In genomic region chr14:75283884-75284563, GRCh38 we compare ENCODE assay signal across 12 cellular contexts. TPM values are rescaled to one million over a fixed set of nuclear protein-coding genes. Genes with fewer than 3 reads are reported as not detected.
DNase-seq lines count a peak whose midpoint lies in the region; ATAC-seq and TF ChIP-seq lines count a peak whose summit lies in the region.
"Had no signal": no experiment of that assay in that cellular context is flagged by ENCODE, and none has a peak within 500 bp of the region (broad histone marks: within the 10 kb centered on the region; RNA-seq: fewer than 3 reads in every experiment).

No MANE protein-coding gene starts in this region.

- POLR2A ChIA-PET in CD4-positive, alpha-beta T cell (lab: Charles Lee) = interaction anchor here (1.0 kb wide), 1 partner anchor 10 kb away, joined by 3 read pairs; no protein-coding TSS in a partner anchor

- CTCF ChIA-PET in CD4-positive, alpha-beta T cell (lab: Charles Lee) = interaction anchor here (0.6 to 5.6 kb wide), 11 partner anchors 11 to 220 kb away, joined by 3 to 38 read pairs (median 3); partner anchors contain the start of gene ACYP1

- peaks cover 20 to 21% of the 10 kb centered on the region in 2 donors for H3K36me3 ChIP-seq in muscle layer of duodenum (ENCODE audit: control insufficient read depth in 1 of 2, insufficient read depth in 2 of 2, low read length in 2 of 2)
- H3K36me3 ChIP-seq in uterus = no peaks in the 10 kb centered on the region

- H3K4me3 Mint-ChIP-seq in CD4-positive, alpha-beta T cell = no peak overlapping the region
- H3K4me3 Mint-ChIP-seq in central memory CD8-positive, alpha-beta T cell = peak overlapping the region; percentile 13

- peak; percentile 9 for ATAC-seq in CD4-positive, alpha-beta T cell (ENCODE audit: poor library complexity)
- no peak for ATAC-seq in central memory CD8-positive, alpha-beta T cell (replicated peaks; ENCODE audit: extremely low read depth, poor library complexity, severe bottlenecking)
- no peak for ATAC-seq in HG02642 (IDR thresholded peaks at IDR 0.05; ENCODE audit: poor library complexity, unreplicated experiment)
- ATAC-seq: left lobe of liver had no signal

- H3K36me3 Mint-ChIP-seq in CD4-positive, alpha-beta T cell (ENCODE audit: low read depth) = peaks cover 38% of the 10 kb centered on the region
- peaks cover 53% of the 10 kb centered on the region for H3K36me3 Mint-ChIP-seq in central memory CD8-positive, alpha-beta T cell (ENCODE audit: insufficient read depth)

- TF ChIP-seq POLR2A in uterus (IDR thresholded peaks at IDR 0.05) = no peak

- H3K27me3 Mint-ChIP-seq in CD4-positive, alpha-beta T cell = peaks cover 42% of the 10 kb centered on the region
- H3K27me3 Mint-ChIP-seq in central memory CD8-positive, alpha-beta T cell = peaks cover 55% of the 10 kb centered on the region

- intact Hi-C loops in CD4-positive, alpha-beta T cell (cut with DNase I, micrococcal nuclease) = loop anchor here in 1 of 2 experiments (1.0 kb wide), 1 partner anchor 54 kb away; no protein-coding TSS in a partner anchor
- intact Hi-C loops in uterus (cut with DNase I; ENCODE audit: low total_unique reads) = no loop called here

- H3K4me3 ChIP-seq in muscle layer of duodenum (ENCODE audit: low read depth in 1 of 2, low read length in 2 of 2) (no peak overlapping the region), uterus (no peak overlapping the region)
- H3K4me3 ChIP-seq: dorsolateral prefrontal cortex, testis had no signal

- H3K9me3 ChIP-seq in CD4-positive, alpha-beta T cell (ENCODE audit: control insufficient read depth, low read length) = no peaks in the 10 kb centered on the region
- no peaks in the 10 kb centered on the region for H3K9me3 ChIP-seq in muscle layer of duodenum (ENCODE audit: control insufficient read depth in 1 of 2, low read length in 2 of 2)
- no peaks in the 10 kb centered on the region for H3K9me3 ChIP-seq in uterus
- H3K9me3 ChIP-seq: testis had no signal

- H3K4me1 ChIP-seq in muscle layer of duodenum (ENCODE audit: control insufficient read depth in 1 of 2, insufficient read depth in 2 of 2, low read length in 2 of 2) (peaks cover 0 to 6% of the 10 kb centered on the region in 2 donors), uterus (peaks cover 7 to 8% of the 10 kb centered on the region in 2 donors)

- no peaks in the 10 kb centered on the region for H3K9me3 Mint-ChIP-seq in CD4-positive, alpha-beta T cell
- no peaks in the 10 kb centered on the region for H3K9me3 Mint-ChIP-seq in central memory CD8-positive, alpha-beta T cell

- DNase-seq in CD4-positive, alpha-beta T cell = no peak
- DNase-seq in MV-4-11 (lab: John Stamatoyannopoulos, UW) = peak; percentile 76
- no peak for DNase-seq in central memory CD8-positive, alpha-beta T cell (ENCODE audit: low spot score in 2 of 2)
- no peak for DNase-seq in anterior cingulate cortex (lab: John Stamatoyannopoulos, UW)
- no peak for DNase-seq in G401 (ENCODE audit: low spot score)
- DNase-seq in uterus = no peak
- DNase-seq: dorsolateral prefrontal cortex, NCI-H1048, testis had no signal

- H3K4me1 Mint-ChIP-seq in CD4-positive, alpha-beta T cell (ENCODE audit: low read depth) = peaks cover 14% of the 10 kb centered on the region
- peaks cover 23% of the 10 kb centered on the region for H3K4me1 Mint-ChIP-seq in central memory CD8-positive, alpha-beta T cell

- in situ Hi-C loops in G401 (cut with HindIII; ENCODE audit: low sequenced_read_pairs) = no loop called here

- no peaks in the 10 kb centered on the region for H3K27me3 ChIP-seq in CD4-positive, alpha-beta T cell (ENCODE audit: control insufficient read depth, insufficient read depth, low read length)
- H3K27me3 ChIP-seq in muscle layer of duodenum (ENCODE audit: low read depth, low read length) = no peaks in the 10 kb centered on the region
- no peaks in the 10 kb centered on the region for H3K27me3 ChIP-seq in uterus
- H3K27me3 ChIP-seq: dorsolateral prefrontal cortex, testis had no signal

- H3K27ac Mint-ChIP-seq in CD4-positive, alpha-beta T cell = peak overlapping the region; percentile 92
- H3K27ac Mint-ChIP-seq in central memory CD8-positive, alpha-beta T cell (ENCODE audit: low read depth) = peak overlapping the region; percentile 84

- no peak for TF ChIP-seq CTCF in CD4-positive, alpha-beta T cell (IDR thresholded peaks at IDR 0.05)
- no peak for TF ChIP-seq CTCF in uterus (IDR thresholded peaks at IDR 0.05)

- H3K27ac ChIP-seq in CD4-positive, alpha-beta T cell (ENCODE audit: low read depth, low read length) = no peak overlapping the region
- H3K27ac ChIP-seq in muscle layer of duodenum (ENCODE audit: low read length) = peak overlapping the region; percentile 67
- H3K27ac ChIP-seq in uterus = no peak overlapping the region
- H3K27ac ChIP-seq: testis had no signal

RNA-seq across cellular contexts. Expression of gene FOS, which starts 5.4 kb away (rescaled TPM):
- 1,000 to 10,000 TPM; 1,565 to 1,685 TPM for total RNA-seq in CD4-positive, alpha-beta T cell
- total RNA-seq in G401 (2014; rRNA removed; shearing (Covaris generic)) = 29.8 and 41.0 TPM in 2 replicates
- 1,000 to 10,000 TPM in 1 of 4 donors, 100 to 1,000 TPM in 2, 10 to 100 TPM in 1; 29.2 to 1,111 (median 137) TPM for total RNA-seq in uterus
